Comparison of ENCODE assay signal across 12 cellular contexts in genomic region chr17:81436294-81436849, GRCh38. TPM values are rescaled to one million over a fixed set of nuclear protein-coding genes. Genes with fewer than 3 reads are reported as not detected.
A peak's percentile ranks its signal among the peaks of the same experiment; 100 is the strongest.
DNase-seq lines count a peak whose midpoint lies in the region; ATAC-seq, FAIRE-seq and TF ChIP-seq lines count a peak whose summit lies in the region.
"Had no signal": no experiment of that assay in that cellular context is flagged by ENCODE, and none has a peak within 500 bp of the region (broad histone marks: within the 10 kb centered on the region; RNA-seq: fewer than 3 reads in every experiment).

No MANE protein-coding gene starts in this region.

- TF ChIP-seq CTCF in lower lobe of right lung (IDR thresholded peaks at IDR 0.05): no peak
- no peak for TF ChIP-seq CTCF in suprapubic skin (IDR thresholded peaks at IDR 0.05)

- DNase-seq in GM23248 (peak; percentile 11), lower lobe of right lung (no peak), suprapubic skin (ENCODE audit: low spot score in 2 of 2) (no peak), frontal cortex (ENCODE audit: low spot score in 2 of 2) (no peak), COLO668 (lab: John Stamatoyannopoulos, UW; ENCODE audit: unreplicated experiment) (no peak)
- no peak for DNase-seq in activated T-helper 1 cell treated with anti-CD3 and anti-CD28 coated beads, Interleukin-12 subunit alpha, Interleukin-12 subunit beta, Interleukin-2, Interleukin-4 antibody, amounts not matched to agents 30 ng/mL and 10 ng/mL and 1 ng/mL, durations not matched to agents 14 hours and 24 hours and 36 hours (ENCODE audit: low spot score)
- DNase-seq: activated naive CD8-positive, alpha-beta T cell treated with anti-CD3 and anti-CD28 coated beads for 36 hours; dorsolateral prefrontal cortex; small intestine had no signal

- H3K4me1 ChIP-seq in GM23248 (ENCODE audit: insufficient read depth) (peaks cover 9% of the 10 kb centered on the region), lower lobe of right lung (peaks cover 26% of the 10 kb centered on the region), suprapubic skin (peaks cover 42% of the 10 kb centered on the region)

- FAIRE-seq in frontal cortex (lab: Jason Lieb, UNC): no peak
- FAIRE-seq: small intestine had no signal

- H3K4me2 ChIP-seq in GM23248 (ENCODE audit: unreplicated experiment): no peak overlapping the region

- peaks cover under 1% of the 10 kb centered on the region for H3K36me3 Mint-ChIP-seq in dendritic cell treated with granulocyte-macrophage colony-stimulating factor and Interleukin-4, amounts not matched to agents 40 ng/mL and 50 ng/mL, for 4 days (ENCODE audit: low read depth)
- H3K36me3 Mint-ChIP-seq in activated T-helper 1 cell treated with anti-CD3 and anti-CD28 coated beads, Interleukin-12 subunit alpha, Interleukin-12 subunit beta, Interleukin-2, Interleukin-4 antibody, amounts not matched to agents 30 ng/mL and 10 ng/mL and 1 ng/mL, durations not matched to agents 14 hours and 24 hours and 36 hours (ENCODE audit: low read depth): no peaks in the 10 kb centered on the region
- H3K36me3 Mint-ChIP-seq: activated naive CD8-positive, alpha-beta T cell treated with anti-CD3 and anti-CD28 coated beads for 36 hours had no signal

- H3K9ac ChIP-seq in GM23248: no peak overlapping the region

- ATAC-seq in lower lobe of right lung (peak; percentile 19 to 54), HG02885 (IDR thresholded peaks at IDR 0.05; ENCODE audit: poor library complexity, unreplicated experiment) (no peak)

- no peaks in the 10 kb centered on the region for H3F3A ChIP-seq in GM23248 (ENCODE audit: insufficient read depth)

- H3K9me3 ChIP-seq in GM23248 (ENCODE audit: low read depth) (no peaks in the 10 kb centered on the region), lower lobe of right lung (no peaks in the 10 kb centered on the region), suprapubic skin (no peaks in the 10 kb centered on the region)

- in situ Hi-C loops in GM23248 (cut with MboI): no loop called here

- H2AFZ ChIP-seq in GM23248: no peak overlapping the region

- H3K4me3 Mint-ChIP-seq in dendritic cell treated with granulocyte-macrophage colony-stimulating factor and Interleukin-4, amounts not matched to agents 40 ng/mL and 50 ng/mL, for 4 days: no peak overlapping the region
- H3K4me3 Mint-ChIP-seq in activated T-helper 1 cell treated with anti-CD3 and anti-CD28 coated beads, Interleukin-12 subunit alpha, Interleukin-12 subunit beta, Interleukin-2, Interleukin-4 antibody, amounts not matched to agents 30 ng/mL and 10 ng/mL and 1 ng/mL, durations not matched to agents 14 hours and 24 hours and 36 hours: no peak overlapping the region
- H3K4me3 Mint-ChIP-seq: activated naive CD8-positive, alpha-beta T cell treated with anti-CD3 and anti-CD28 coated beads for 36 hours had no signal

- no peaks in the 10 kb centered on the region for H4K20me1 ChIP-seq in GM23248 (ENCODE audit: insufficient read depth)

- H3K27ac ChIP-seq in GM23248 (no peak overlapping the region), lower lobe of right lung (peak overlapping the region; percentile 73), suprapubic skin (peak overlapping the region; percentile 67)

- 51 to 58% methylated on average over 17 to 19 of the region's 19 CpGs for WGBS in GM23248 (ENCODE audit: low coverage in 1 of 2, low lambda C conversion rate in 2 of 2, missing lambda C conversion rate in 2 of 2), 2 experiments
- WGBS in suprapubic skin: 77% methylated on average over 17 of the region's 19 CpGs

- no peaks in the 10 kb centered on the region for H3K9me2 ChIP-seq in GM23248 (ENCODE audit: insufficient read depth)

- H3K4me1 Mint-ChIP-seq in dendritic cell treated with granulocyte-macrophage colony-stimulating factor and Interleukin-4, amounts not matched to agents 40 ng/mL and 50 ng/mL, for 4 days (ENCODE audit: low read depth): peaks cover 19% of the 10 kb centered on the region
- H3K4me1 Mint-ChIP-seq in activated T-helper 1 cell treated with anti-CD3 and anti-CD28 coated beads, Interleukin-12 subunit alpha, Interleukin-12 subunit beta, Interleukin-2, Interleukin-4 antibody, amounts not matched to agents 30 ng/mL and 10 ng/mL and 1 ng/mL, durations not matched to agents 14 hours and 24 hours and 36 hours (ENCODE audit: low read depth): no peaks in the 10 kb centered on the region

- H3K27ac Mint-ChIP-seq in dendritic cell treated with granulocyte-macrophage colony-stimulating factor and Interleukin-4, amounts not matched to agents 40 ng/mL and 50 ng/mL, for 4 days: peak overlapping the region; percentile 27
- H3K27ac Mint-ChIP-seq in activated T-helper 1 cell treated with anti-CD3 and anti-CD28 coated beads, Interleukin-12 subunit alpha, Interleukin-12 subunit beta, Interleukin-2, Interleukin-4 antibody, amounts not matched to agents 30 ng/mL and 10 ng/mL and 1 ng/mL, durations not matched to agents 14 hours and 24 hours and 36 hours: no peak overlapping the region
- H3K27ac Mint-ChIP-seq: activated naive CD8-positive, alpha-beta T cell treated with anti-CD3 and anti-CD28 coated beads for 36 hours had no signal

- no peak for TF ChIP-seq EP300 in suprapubic skin (IDR thresholded peaks at IDR 0.05)

- no peaks in the 10 kb centered on the region for H3K36me3 ChIP-seq in GM23248 (ENCODE audit: low read depth)
- no peaks in the 10 kb centered on the region for H3K36me3 ChIP-seq in lower lobe of right lung
- no peaks in the 10 kb centered on the region for H3K36me3 ChIP-seq in suprapubic skin

- H3K27me3 Mint-ChIP-seq in dendritic cell treated with granulocyte-macrophage colony-stimulating factor and Interleukin-4, amounts not matched to agents 40 ng/mL and 50 ng/mL, for 4 days: peaks cover 4% of the 10 kb centered on the region
- peaks cover 2% of the 10 kb centered on the region for H3K27me3 Mint-ChIP-seq in activated T-helper 1 cell treated with anti-CD3 and anti-CD28 coated beads, Interleukin-12 subunit alpha, Interleukin-12 subunit beta, Interleukin-2, Interleukin-4 antibody, amounts not matched to agents 30 ng/mL and 10 ng/mL and 1 ng/mL, durations not matched to agents 14 hours and 24 hours and 36 hours (ENCODE audit: insufficient read depth)

- no peaks in the 10 kb centered on the region for H3K79me2 ChIP-seq in GM23248 (ENCODE audit: insufficient read depth)

- intact Hi-C loops in dendritic cell treated with granulocyte-macrophage colony-stimulating factor and Interleukin-4, amounts not matched to agents 40 ng/mL and 50 ng/mL, for 4 days (cut with micrococcal nuclease): no loop called here
- intact Hi-C loops in lower lobe of right lung (cut with DNase I): no loop called here
- intact Hi-C loops in activated T-helper 1 cell treated with anti-CD3 and anti-CD28 coated beads, Interleukin-12 subunit alpha, Interleukin-12 subunit beta, Interleukin-2, Interleukin-4 antibody, amounts not matched to agents 30 ng/mL and 10 ng/mL and 1 ng/mL, durations not matched to agents 14 hours and 24 hours and 36 hours (cut with micrococcal nuclease): no loop called here

- no peaks in the 10 kb centered on the region for H3K27me3 ChIP-seq in GM23248 (replicated peaks; ENCODE audit: insufficient read depth)
- no peaks in the 10 kb centered on the region for H3K27me3 ChIP-seq in lower lobe of right lung (ENCODE audit: low read depth)
- H3K27me3 ChIP-seq in suprapubic skin: no peaks in the 10 kb centered on the region
- H3K27me3 ChIP-seq: dorsolateral prefrontal cortex had no signal

- no peak overlapping the region for H3K4me3 ChIP-seq in GM23248
- no peak overlapping the region for H3K4me3 ChIP-seq in lower lobe of right lung
- no peak overlapping the region for H3K4me3 ChIP-seq in suprapubic skin
- H3K4me3 ChIP-seq: dorsolateral prefrontal cortex had no signal

- no peak for TF ChIP-seq POLR2A in suprapubic skin (IDR thresholded peaks at IDR 0.05)

- H3K9me3 Mint-ChIP-seq in dendritic cell treated with granulocyte-macrophage colony-stimulating factor and Interleukin-4, amounts not matched to agents 40 ng/mL and 50 ng/mL, for 4 days: no peaks in the 10 kb centered on the region
- H3K9me3 Mint-ChIP-seq in activated T-helper 1 cell treated with anti-CD3 and anti-CD28 coated beads, Interleukin-12 subunit alpha, Interleukin-12 subunit beta, Interleukin-2, Interleukin-4 antibody, amounts not matched to agents 30 ng/mL and 10 ng/mL and 1 ng/mL, durations not matched to agents 14 hours and 24 hours and 36 hours: no peaks in the 10 kb centered on the region
- H3K9me3 Mint-ChIP-seq: activated naive CD8-positive, alpha-beta T cell treated with anti-CD3 and anti-CD28 coated beads for 36 hours had no signal

RNA-seq across cellular contexts. Expression of gene BAHCC1, which starts 41.1 kb away (rescaled TPM):
- 3.0 and 5.2 TPM in 2 replicates for total RNA-seq in GM23248 (2014; rRNA removed; shearing (Covaris generic))
- polyA plus RNA-seq in GM23248 (2016; fragmentation: Nextera tagmentation; extraction: Ambion mirVana): 0.91 and 1.3 TPM in 2 replicates
- 19.9 TPM for total RNA-seq in lower lobe of right lung
- 10 to 100 TPM in 2 of 4 donors, 1 to 10 TPM in 2; 4.5 to 19.3 (median 12.2) TPM for total RNA-seq in suprapubic skin
- total RNA-seq in frontal cortex: 5.7 TPM
- 0.02 and 0.08 TPM in 2 replicates for total RNA-seq in activated T-helper 1 cell treated with anti-CD3 and anti-CD28 coated beads, Interleukin-12 subunit alpha, Interleukin-12 subunit beta, Interleukin-2, Interleukin-4 antibody, amounts not matched to agents 30 ng/mL and 10 ng/mL and 1 ng/mL, durations not matched to agents 14 hours and 24 hours and 36 hours
- total RNA-seq: activated CD8-positive, alpha-beta memory T cell treated with anti-CD3 and anti-CD28 coated beads for 36 hours had no signal
